Comparison of ENCODE assay signal across 11 cellular contexts in genomic region chr22:31954535-31955326, GRCh38. TPM values are rescaled to one million over a fixed set of nuclear protein-coding genes. Genes with fewer than 3 reads are reported as not detected.
DNase-seq lines count a peak whose midpoint lies in the region; ATAC-seq and TF ChIP-seq lines count a peak whose summit lies in the region.
"Had no signal": no experiment of that assay in that cellular context is flagged by ENCODE, and none has a peak within 500 bp of the region (broad histone marks: within the 10 kb centered on the region; RNA-seq: fewer than 3 reads in every experiment).

No MANE protein-coding gene starts in this region.

- WGBS in aorta, 2 donors = 40 to 50% methylated on average over 6 of the region's 6 CpGs

- no peak overlapping the region for H3K4me3 Mint-ChIP-seq in activated naive CD4-positive, alpha-beta T cell treated with anti-CD3 and anti-CD28 coated beads, Interleukin-2, amount 10 ng/mL, durations not matched to agents 7 days and 5 days
- H3K4me3 Mint-ChIP-seq in activated naive CD4-positive, alpha-beta T cell treated with anti-CD3 and anti-CD28 coated beads for 36 hours = no peak overlapping the region
- peak overlapping the region in 6 of 10 donors; percentile 11 to 63 (median 37) for H3K4me3 Mint-ChIP-seq in naive thymus-derived CD8-positive, alpha-beta T cell

- no peak for DNase-seq in activated naive CD4-positive, alpha-beta T cell treated with anti-CD3 and anti-CD28 coated beads, Interleukin-2, amount 10 ng/mL, durations not matched to agents 7 days and 5 days
- no peak for DNase-seq in activated naive CD4-positive, alpha-beta T cell treated with anti-CD3 and anti-CD28 coated beads for 36 hours
- DNase-seq in epithelial cell of esophagus (ENCODE audit: low read depth) (peak; percentile 30), aorta (peak; percentile 70 to 82), brain microvascular endothelial cell (no peak), GM19240 (ENCODE audit: insufficient read length, low spot score) (no peak)
- no peak for DNase-seq in naive thymus-derived CD8-positive, alpha-beta T cell
- DNase-seq: NCI-H187 had no signal

- peaks cover 14 to 17% of the 10 kb centered on the region in 2 donors for H3K4me1 ChIP-seq in aorta (ENCODE audit: control insufficient read depth in 1 of 2, insufficient read depth in 2 of 2, low read length in 2 of 2)

- no peak for TF ChIP-seq CTCF in epithelial cell of esophagus (IDR thresholded peaks at IDR 0.05; ENCODE audit: insufficient read depth, low read depth, low read length, missing control alignments)
- no peak for TF ChIP-seq CTCF in brain microvascular endothelial cell (IDR thresholded peaks at IDR 0.05; ENCODE audit: low read depth, low read length, missing control alignments)

- peaks cover 75% of the 10 kb centered on the region for H3K36me3 Mint-ChIP-seq in activated naive CD4-positive, alpha-beta T cell treated with anti-CD3 and anti-CD28 coated beads, Interleukin-2, amount 10 ng/mL, durations not matched to agents 7 days and 5 days
- H3K36me3 Mint-ChIP-seq in activated naive CD4-positive, alpha-beta T cell treated with anti-CD3 and anti-CD28 coated beads for 36 hours (ENCODE audit: low read depth) = peaks cover 33% of the 10 kb centered on the region
- peaks cover 0 to 6% (median 2%) of the 10 kb centered on the region in 3 donors for H3K36me3 Mint-ChIP-seq in naive thymus-derived CD8-positive, alpha-beta T cell

- peak overlapping the region; percentile 70 for H3K27ac Mint-ChIP-seq in activated naive CD4-positive, alpha-beta T cell treated with anti-CD3 and anti-CD28 coated beads, Interleukin-2, amount 10 ng/mL, durations not matched to agents 7 days and 5 days
- no peak overlapping the region for H3K27ac Mint-ChIP-seq in activated naive CD4-positive, alpha-beta T cell treated with anti-CD3 and anti-CD28 coated beads for 36 hours
- peak overlapping the region; percentile 7 to 87 (median 76) for H3K27ac Mint-ChIP-seq in naive thymus-derived CD8-positive, alpha-beta T cell

- no peaks in the 10 kb centered on the region for H3K27me3 ChIP-seq in aorta (ENCODE audit: control insufficient read depth in 1 of 2, insufficient read depth in 2 of 2, low read length in 1 of 2)
- no peaks in the 10 kb centered on the region for H3K27me3 ChIP-seq in brain microvascular endothelial cell (replicated peaks)

- POLR2A ChIA-PET in naive thymus-derived CD8-positive, alpha-beta T cell (lab: Charles Lee) = interaction anchor here (2.9 kb wide), 1 partner anchor 16 kb away, joined by 10 read pairs; no protein-coding TSS in a partner anchor

- H3K9me3 ChIP-seq in aorta (ENCODE audit: control insufficient read depth, low read length) = no peaks in the 10 kb centered on the region

- peak overlapping the region; percentile 32 to 97 for H3K27ac ChIP-seq in aorta (ENCODE audit: low read depth in 1 of 2, low read length in 2 of 2)
- H3K27ac ChIP-seq in brain microvascular endothelial cell = no peak overlapping the region
- H3K27ac ChIP-seq: VCaP had no signal

- no peaks in the 10 kb centered on the region for H3K27me3 Mint-ChIP-seq in activated naive CD4-positive, alpha-beta T cell treated with anti-CD3 and anti-CD28 coated beads, Interleukin-2, amount 10 ng/mL, durations not matched to agents 7 days and 5 days
- H3K27me3 Mint-ChIP-seq in activated naive CD4-positive, alpha-beta T cell treated with anti-CD3 and anti-CD28 coated beads for 36 hours (ENCODE audit: low read depth) = no peaks in the 10 kb centered on the region
- H3K27me3 Mint-ChIP-seq in naive thymus-derived CD8-positive, alpha-beta T cell = no peaks in the 10 kb centered on the region
- H3K27me3 Mint-ChIP-seq: activated naive CD4-positive, alpha-beta T cell treated with anti-CD3 and anti-CD28 coated beads, Interleukin-2, amount 50 U/mL, for 24 hours had no signal

- no peaks in the 10 kb centered on the region for H3K9me3 Mint-ChIP-seq in activated naive CD4-positive, alpha-beta T cell treated with anti-CD3 and anti-CD28 coated beads, Interleukin-2, amount 10 ng/mL, durations not matched to agents 7 days and 5 days
- H3K9me3 Mint-ChIP-seq in activated naive CD4-positive, alpha-beta T cell treated with anti-CD3 and anti-CD28 coated beads for 36 hours = no peaks in the 10 kb centered on the region
- no peaks in the 10 kb centered on the region for H3K9me3 Mint-ChIP-seq in naive thymus-derived CD8-positive, alpha-beta T cell
- H3K9me3 Mint-ChIP-seq: activated naive CD4-positive, alpha-beta T cell treated with anti-CD3 and anti-CD28 coated beads, Interleukin-2, amount 50 U/mL, for 24 hours had no signal

- intact Hi-C loops in activated naive CD4-positive, alpha-beta T cell treated with anti-CD3 and anti-CD28 coated beads for 36 hours (cut with micrococcal nuclease) = no loop called here
- intact Hi-C loops in aorta (cut with DNase I) = no loop called here

- H3K4me1 Mint-ChIP-seq in activated naive CD4-positive, alpha-beta T cell treated with anti-CD3 and anti-CD28 coated beads, Interleukin-2, amount 10 ng/mL, durations not matched to agents 7 days and 5 days = peaks cover 68% of the 10 kb centered on the region
- H3K4me1 Mint-ChIP-seq in activated naive CD4-positive, alpha-beta T cell treated with anti-CD3 and anti-CD28 coated beads for 36 hours (ENCODE audit: low read depth) = peaks cover 68% of the 10 kb centered on the region
- peaks cover 40 to 76% (median 72%) of the 10 kb centered on the region in 4 donors for H3K4me1 Mint-ChIP-seq in naive thymus-derived CD8-positive, alpha-beta T cell

- H3K4me3 ChIP-seq in epithelial cell of esophagus (ENCODE audit: low read length) (no peak overlapping the region), aorta (ENCODE audit: low read length in 2 of 2) (no peak overlapping the region), brain microvascular endothelial cell (ENCODE audit: low read depth, low read length) (no peak overlapping the region)

- CTCF ChIA-PET in activated naive CD4-positive, alpha-beta T cell treated with anti-CD3 and anti-CD28 coated beads, Interleukin-2, amount 10 ng/mL, durations not matched to agents 7 days and 5 days (lab: Charles Lee) = interaction anchor here (2.4 to 6.6 kb wide), 3 partner anchors 7 to 289 kb away, joined by 6 to 38 read pairs (median 10); no protein-coding TSS in a partner anchor
- CTCF ChIA-PET in activated naive CD4-positive, alpha-beta T cell treated with anti-CD3 and anti-CD28 coated beads for 36 hours (lab: Charles Lee) = interaction anchor here (1.2 to 2.4 kb wide), 3 partner anchors 16 to 289 kb away, joined by 4 to 12 read pairs (median 6); no protein-coding TSS in a partner anchor

- peak in 1 of 2 donors; percentile 28 for ATAC-seq in naive thymus-derived CD8-positive, alpha-beta T cell
- ATAC-seq in aorta (ENCODE audit: low FRiP score) = peak; percentile 70
- no peak for ATAC-seq in GM21619 (IDR thresholded peaks at IDR 0.05; ENCODE audit: unreplicated experiment)

- peaks cover 0 to 7% of the 10 kb centered on the region in 2 donors for H3K36me3 ChIP-seq in aorta (ENCODE audit: control insufficient read depth in 1 of 2, insufficient read depth in 2 of 2, low read length in 1 of 2)
- peaks cover 32% of the 10 kb centered on the region for H3K36me3 ChIP-seq in brain microvascular endothelial cell (replicated peaks)

- in situ Hi-C loops in brain microvascular endothelial cell (cut with HindIII; ENCODE audit: low pct_ligation_motif_present, low sequenced_read_pairs) = no loop called here

RNA-seq across cellular contexts. Expression of gene YWHAH, which starts 10.4 kb away (rescaled TPM):
- total RNA-seq in activated naive CD4-positive, alpha-beta T cell treated with anti-CD3 and anti-CD28 coated beads for 36 hours = 100 to 1,000 TPM; 115 to 118 TPM
- 10 to 100 TPM; 29.9 to 30.9 TPM for total RNA-seq in naive thymus-derived CD8-positive, alpha-beta T cell
- polyA plus RNA-seq in naive thymus-derived CD8-positive, alpha-beta T cell = 10 to 100 TPM; 25.1 to 44.4 (median 32.5) TPM
- total RNA-seq in aorta = 100 to 1,000 TPM; 207 to 538 TPM
- 100 to 1,000 TPM in 1 of 2 donors, 10 to 100 TPM in 1; 82.8 to 179 TPM for polyA plus RNA-seq in aorta

Comparison
In these comparisons a context has a peak if more than half of its experiments do, and no peak if none do; other contexts are left out.
1. DNase-seq: peak in epithelial cell of esophagus (single experiment) and aorta (2 of 2); none in activated naive CD4-positive, alpha-beta T cell treated with anti-CD3 and anti-CD28 coated beads, Interleukin-2, amount 10 ng/mL, durations not matched to agents 7 days and 5 days (single experiment), activated naive CD4-positive, alpha-beta T cell treated with anti-CD3 and anti-CD28 coated beads for 36 hours (single experiment), naive thymus-derived CD8-positive, alpha-beta T cell (0 of 10), brain microvascular endothelial cell (single experiment) and GM19240 (single experiment).
2. H3K4me3 Mint-ChIP-seq: peak in naive thymus-derived CD8-positive, alpha-beta T cell (6 of 10); none in activated naive CD4-positive, alpha-beta T cell treated with anti-CD3 and anti-CD28 coated beads, Interleukin-2, amount 10 ng/mL, durations not matched to agents 7 days and 5 days (single experiment) and activated naive CD4-positive, alpha-beta T cell treated with anti-CD3 and anti-CD28 coated beads for 36 hours (single experiment).